In the genomic region with DNA sequence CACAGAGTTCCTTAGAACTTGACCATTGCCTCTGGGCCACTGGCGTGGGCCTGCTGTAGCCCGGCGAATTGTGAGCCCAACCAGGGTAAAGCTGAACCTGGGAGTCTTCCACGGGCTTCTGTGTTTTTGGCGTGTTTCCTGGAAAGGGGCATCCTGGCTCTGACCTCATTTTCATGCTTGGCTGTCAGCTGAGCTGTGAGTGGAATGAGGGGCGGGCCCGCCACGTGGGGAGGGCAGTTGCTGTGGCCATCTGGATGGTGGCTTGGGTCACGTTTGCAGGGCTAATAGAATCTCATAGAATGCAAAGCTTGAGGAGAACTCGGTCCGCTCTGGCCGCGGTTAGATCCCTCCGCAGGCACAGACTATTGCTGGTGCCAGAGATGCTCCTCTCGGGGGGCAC, we compare ENCODE assay signal across 20 cellular contexts.
"Had no signal": no experiment of that assay in that cellular context is flagged by ENCODE, and none has a peak within 500 bp of the region (broad histone marks: within the 10 kb centered on the region; RNA-seq: fewer than 3 reads in every experiment).

No MANE protein-coding gene starts in this region.

- H3K27ac ChIP-seq: body of pancreas, cardiac muscle cell, foreskin keratinocyte, lower lobe of right lung, neural progenitor cell, thyroid gland had no signal

- H3K4me3 ChIP-seq: body of pancreas, cardiac muscle cell, lower lobe of right lung, neural progenitor cell, thyroid gland had no signal

- DNase-seq: activated CD4-positive, alpha-beta T cell treated with anti-CD3 and anti-CD28 coated beads for 1 hour; activated CD4-positive, alpha-beta T cell treated with anti-CD3 and anti-CD28 coated beads, Interleukin-2, amount 50 U/mL, for 1 hour; activated CD8-positive, alpha-beta T cell treated with anti-CD3 and anti-CD28 coated beads, Interleukin-2, amount 10 ng/mL, durations not matched to agents 7 days and 5 days; activated gamma-delta T cell; activated naive CD4-positive, alpha-beta T cell treated with anti-CD3 and anti-CD28 coated beads, Interleukin-2, amount 50 U/mL, for 16 hours; body of pancreas; effector CD4-positive, alpha-beta T cell; erythroblast; foreskin keratinocyte; left colon; lower lobe of right lung; mesendoderm; naive thymus-derived CD4-positive, alpha-beta T cell; stimulated activated CD4-positive, alpha-beta T cell treated with anti-CD3 and anti-CD28 coated beads, Interleukin-12 subunit alpha, Interleukin-12 subunit beta, amount 100 ng/mL, for 4 hours; stimulated activated CD4-positive, alpha-beta T cell treated with anti-CD3 and anti-CD28 coated beads, Interleukin-4, amount 100 ng/mL, for 4 hours; stimulated activated naive CD8-positive, alpha-beta T cell treated with anti-CD3 and anti-CD28 coated beads, Interleukin-15, Interleukin-2, amounts not matched to agents 100 U/mL and 50 U/mL, for 24 hours; T-helper 9 cell had no signal

- ATAC-seq: activated CD8-positive, alpha-beta T cell treated with anti-CD3 and anti-CD28 coated beads, Interleukin-2, amount 10 ng/mL, durations not matched to agents 7 days and 5 days; body of pancreas; foreskin keratinocyte; left colon; lower lobe of right lung; naive thymus-derived CD4-positive, alpha-beta T cell; stimulated activated naive CD8-positive, alpha-beta T cell treated with anti-CD3 and anti-CD28 coated beads, Interleukin-15, Interleukin-2, amounts not matched to agents 100 U/mL and 50 U/mL, for 24 hours had no signal

- H3K4me1 ChIP-seq: body of pancreas, foreskin keratinocyte, lower lobe of right lung, neural progenitor cell, thyroid gland had no signal

- H3K9me3 ChIP-seq: body of pancreas, lower lobe of right lung, thyroid gland had no signal

- H3K36me3 ChIP-seq: cardiac muscle cell, lower lobe of right lung, neural progenitor cell, thyroid gland had no signal

- H3K27me3 ChIP-seq: body of pancreas, cardiac muscle cell, foreskin keratinocyte, neural progenitor cell, thyroid gland had no signal
